28 cellular contexts compared by ENCODE assay signal in the genomic region with DNA sequence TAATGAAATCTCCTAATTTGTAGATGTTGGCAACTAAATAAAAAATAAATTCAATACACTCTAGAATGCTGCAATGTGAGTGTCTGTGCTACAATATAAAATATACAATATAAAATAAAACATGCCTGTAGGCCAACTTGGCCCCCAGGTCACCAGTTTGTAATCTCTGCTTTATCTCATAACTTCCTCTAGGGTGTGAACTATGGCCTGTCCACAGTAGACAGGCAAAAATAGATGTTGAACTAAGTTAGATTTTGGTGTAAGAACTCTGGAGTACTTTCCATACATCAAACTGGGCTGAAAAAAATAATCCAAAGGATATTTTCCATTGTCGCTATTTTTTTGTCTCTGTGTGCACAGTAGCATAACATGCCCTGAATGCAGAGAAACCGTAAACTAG.
"Had no signal": no experiment of that assay in that cellular context is flagged by ENCODE, and none has a peak within 500 bp of the region (broad histone marks: within the 10 kb centered on the region; RNA-seq: fewer than 3 reads in every experiment).

No MANE protein-coding gene starts in this region.

- H3K4me1 ChIP-seq: ascending aorta, body of pancreas, SJCRH30 had no signal

- H3K27me3 ChIP-seq: ascending aorta had no signal

- H3K36me3 Mint-ChIP-seq: activated CD8-positive, alpha-beta memory T cell treated with anti-CD3 and anti-CD28 coated beads, Interleukin-2, amount 10 ng/mL, durations not matched to agents 7 days and 5 days; WTC11 had no signal

- H3K27ac ChIP-seq: ascending aorta, body of pancreas, SJCRH30 had no signal

- ATAC-seq: activated CD8-positive, alpha-beta memory T cell treated with anti-CD3 and anti-CD28 coated beads, Interleukin-2, amount 10 ng/mL, durations not matched to agents 7 days and 5 days; activated naive CD4-positive, alpha-beta T cell treated with anti-CD3 and anti-CD28 coated beads, Interleukin-2, amount 50 U/mL, for 72 hours; activated naive CD8-positive, alpha-beta T cell treated with anti-CD3 and anti-CD28 coated beads, Interleukin-2, amount 50 U/mL, for 24 hours; body of pancreas; Panc1; SK-N-SH treated with all-trans-retinoic acid at 6 μM for 48 hours; WTC11 had no signal

- H3K9me3 ChIP-seq: ascending aorta, SJCRH30 had no signal

- H3K4me1 Mint-ChIP-seq: activated CD8-positive, alpha-beta memory T cell treated with anti-CD3 and anti-CD28 coated beads, Interleukin-2, amount 10 ng/mL, durations not matched to agents 7 days and 5 days; WTC11 had no signal

- H3K4me3 ChIP-seq: ascending aorta, body of pancreas, SJCRH30 had no signal

- H3K4me3 Mint-ChIP-seq: activated CD8-positive, alpha-beta memory T cell treated with anti-CD3 and anti-CD28 coated beads, Interleukin-2, amount 10 ng/mL, durations not matched to agents 7 days and 5 days; activated naive CD8-positive, alpha-beta T cell treated with anti-CD3 and anti-CD28 coated beads, Interleukin-2, amount 50 U/mL, for 24 hours; activated T-cell treated with anti-CD3 and anti-CD28 coated beads, Interleukin-2, amount 50 U/mL, for 24 hours; activated T-helper 1 cell treated with anti-CD3 and anti-CD28 coated beads, Interleukin-12 subunit alpha, Interleukin-12 subunit beta, Interleukin-2, Interleukin-4 antibody, amounts not matched to agents 30 ng/mL and 10 ng/mL and 1 ng/mL, durations not matched to agents 14 hours and 24 hours and 36 hours; WTC11 had no signal

- H3K36me3 ChIP-seq: ascending aorta, SJCRH30 had no signal

- H3K27ac Mint-ChIP-seq: activated CD8-positive, alpha-beta memory T cell treated with anti-CD3 and anti-CD28 coated beads, Interleukin-2, amount 10 ng/mL, durations not matched to agents 7 days and 5 days; activated naive CD4-positive, alpha-beta T cell treated with anti-CD3 and anti-CD28 coated beads, Interleukin-2, amount 50 U/mL, for 72 hours; activated naive CD8-positive, alpha-beta T cell treated with anti-CD3 and anti-CD28 coated beads, Interleukin-2, amount 50 U/mL, for 24 hours; activated T-cell treated with anti-CD3 and anti-CD28 coated beads, Interleukin-2, amount 50 U/mL, for 24 hours; activated T-helper 1 cell treated with anti-CD3 and anti-CD28 coated beads, Interleukin-12 subunit alpha, Interleukin-12 subunit beta, Interleukin-2, Interleukin-4 antibody, amounts not matched to agents 30 ng/mL and 10 ng/mL and 1 ng/mL, durations not matched to agents 14 hours and 24 hours and 36 hours; WTC11 had no signal

- DNase-seq: activated CD4-positive, alpha-beta T cell treated with anti-CD3 and anti-CD28 coated beads for 48 hours; activated CD4-positive, alpha-beta T cell treated with anti-CD3 and anti-CD28 coated beads, Interleukin-2, amount 50 U/mL, for 4 hours; activated CD4-positive, CD25-positive, alpha-beta regulatory T cell treated with anti-CD3 and anti-CD28 coated beads, Interleukin-2, amount 50 U/mL, for 72 hours; activated CD8-positive, alpha-beta memory T cell treated with anti-CD3 and anti-CD28 coated beads, Interleukin-2, amount 10 ng/mL, durations not matched to agents 7 days and 5 days; activated effector memory CD4-positive, alpha-beta T cell treated with anti-CD3 and anti-CD28 coated beads, Interleukin-2, amount 50 U/mL, for 16 hours; activated naive CD4-positive, alpha-beta T cell treated with Interleukin-2 at 50 U/mL for 16 hours; activated naive CD8-positive, alpha-beta T cell treated with anti-CD3 and anti-CD28 coated beads, Interleukin-2, amount 50 U/mL, for 24 hours; activated T-cell treated with anti-CD3 and anti-CD28 coated beads, Interleukin-2, amount 50 U/mL, for 24 hours; amniotic stem cell; body of pancreas; central memory CD4-positive, alpha-beta T cell; NCI-H1092; NCI-H1417; NCI-H1930; NCI-H2171 treated with DMSO at 0.1 percent for 48 hours; NCI-H226; NCI-H526; NCI-H774; Right ventricle myocardium superior; RPMI8226; SJCRH30; SW 1271 had no signal
